In the genomic region with DNA sequence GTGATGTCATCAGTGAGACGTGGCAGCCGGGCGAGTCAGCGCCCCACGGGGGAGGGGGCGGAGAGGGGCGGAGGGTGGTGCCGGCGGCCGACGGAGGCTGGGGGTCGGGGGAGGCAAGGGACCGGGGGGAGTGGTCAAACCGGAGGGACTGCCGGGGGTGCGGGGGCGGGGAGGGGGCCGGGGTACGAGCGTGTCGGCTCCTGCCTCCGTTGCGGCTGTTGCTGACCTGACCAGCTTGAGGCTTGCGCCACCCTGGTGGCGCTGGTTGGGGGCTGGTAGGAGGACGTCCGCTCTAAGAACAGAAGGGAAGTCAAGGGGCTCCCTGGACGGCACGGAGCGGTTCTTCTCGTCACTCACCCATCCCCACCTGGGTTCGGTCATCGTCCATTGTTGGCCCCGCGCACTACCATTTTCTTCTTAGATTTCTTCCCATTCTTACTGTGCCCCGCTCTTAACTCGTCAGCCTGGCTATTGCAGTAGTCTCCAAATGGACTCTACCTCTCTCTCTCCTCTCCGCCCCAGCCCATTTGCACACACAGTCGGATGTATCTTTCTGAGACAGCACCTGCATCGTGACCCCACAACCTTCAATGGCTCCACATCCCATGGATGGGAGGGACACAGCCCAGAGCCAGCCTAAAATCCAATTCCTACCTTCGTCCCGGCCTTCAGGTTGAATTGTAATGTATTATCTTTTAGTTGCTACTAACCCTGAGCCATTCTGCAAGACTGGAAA, we compare ENCODE assay signal across 8 cellular contexts. TPM values are rescaled to one million over a fixed set of nuclear protein-coding genes. Genes with fewer than 3 reads are reported as not detected.
DNase-seq lines count a peak whose midpoint lies in the region; ATAC-seq and TF ChIP-seq lines count a peak whose summit lies in the region.

No MANE protein-coding gene starts in this region.

- peaks cover 24% of the 10 kb centered on the region for H3K4me1 Mint-ChIP-seq in activated CD4-positive, alpha-beta T cell treated with anti-CD3 and anti-CD28 coated beads, Interleukin-2, amount 10 ng/mL, durations not matched to agents 24 days and 14 days
- H3K4me1 Mint-ChIP-seq in brain: peaks cover 44% of the 10 kb centered on the region

- peak overlapping the region; percentile 95 for H3K4me3 Mint-ChIP-seq in activated CD4-positive, alpha-beta T cell treated with anti-CD3 and anti-CD28 coated beads, Interleukin-2, amount 10 ng/mL, durations not matched to agents 24 days and 14 days
- H3K4me3 Mint-ChIP-seq in brain: peak overlapping the region; percentile 98 to 100 (median 99)

- H3K4me1 ChIP-seq in left lung (peaks cover 12 to 38% of the 10 kb centered on the region in 2 donors), thymus (ENCODE audit: control insufficient read depth, insufficient read depth, low read length) (peaks cover 12% of the 10 kb centered on the region)

- intact Hi-C loops in activated CD4-positive, alpha-beta T cell treated with anti-CD3 and anti-CD28 coated beads, Interleukin-2, amount 10 ng/mL, durations not matched to agents 24 days and 14 days (cut with micrococcal nuclease): loop anchor here (1.0 to 5.0 kb wide), 9 partner anchors 43 to 1542 kb away; a partner anchor contains a TSS
- intact Hi-C loops in left lung (cut with DNase I): no loop called here

- no peaks in the 10 kb centered on the region for H3K27me3 ChIP-seq in left lung
- no peaks in the 10 kb centered on the region for H3K27me3 ChIP-seq in thymus (ENCODE audit: control insufficient read depth, insufficient read depth)

- ATAC-seq in HG02588 (IDR thresholded peaks at IDR 0.05; ENCODE audit: unreplicated experiment) (peak; percentile 23), left lung (peak; percentile 51)

- 10% methylated on average over 42 of the region's 42 CpGs for WGBS in thymus

- H3K27ac ChIP-seq in left lung (peak overlapping the region; percentile 93 to 97), thymus (ENCODE audit: low read depth) (peak overlapping the region; percentile 77)

- peak overlapping the region; percentile 52 to 95 for H3K4me3 ChIP-seq in left lung
- peak overlapping the region; percentile 98 for H3K4me3 ChIP-seq in thymus (ENCODE audit: low read length)

- TF ChIP-seq CTCF in brain (conservative IDR thresholded peaks at IDR 0.05) (peak in 1 of 2 experiments; percentile 3), left lung (IDR thresholded peaks at IDR 0.05) (no peak)

- no peak for DNase-seq in activated CD4-positive, alpha-beta T cell treated with anti-CD3 and anti-CD28 coated beads, Interleukin-2, amount 10 ng/mL, durations not matched to agents 24 days and 14 days
- DNase-seq in activated CD4-positive, alpha-beta T cell treated with anti-CD3 and anti-CD28 coated beads, Interleukin-2, amount 50 U/mL, for 1 hour: no peak
- DNase-seq in NCI-H1092 treated with DMSO at 0.1 percent for 48 hours (lab: John Stamatoyannopoulos, UW) (peak; percentile 63), left lung (no peak), ureter (ENCODE audit: low spot score) (no peak)

- H3K27ac Mint-ChIP-seq in activated CD4-positive, alpha-beta T cell treated with anti-CD3 and anti-CD28 coated beads, Interleukin-2, amount 10 ng/mL, durations not matched to agents 24 days and 14 days: peak overlapping the region; percentile 98
- peak overlapping the region; percentile 90 to 100 (median 99) for H3K27ac Mint-ChIP-seq in brain

- H3K9me3 Mint-ChIP-seq in activated CD4-positive, alpha-beta T cell treated with anti-CD3 and anti-CD28 coated beads, Interleukin-2, amount 10 ng/mL, durations not matched to agents 24 days and 14 days: no peaks in the 10 kb centered on the region
- no peaks in the 10 kb centered on the region for H3K9me3 Mint-ChIP-seq in brain

- no peaks in the 10 kb centered on the region for H3K9me3 ChIP-seq in left lung
- H3K9me3 ChIP-seq in thymus (ENCODE audit: control insufficient read depth): no peaks in the 10 kb centered on the region

- H3K36me3 Mint-ChIP-seq in activated CD4-positive, alpha-beta T cell treated with anti-CD3 and anti-CD28 coated beads, Interleukin-2, amount 10 ng/mL, durations not matched to agents 24 days and 14 days (ENCODE audit: low read depth): peaks cover 7% of the 10 kb centered on the region
- peaks cover 27% of the 10 kb centered on the region for H3K36me3 Mint-ChIP-seq in brain

- peaks cover 3% of the 10 kb centered on the region for H3K27me3 Mint-ChIP-seq in activated CD4-positive, alpha-beta T cell treated with anti-CD3 and anti-CD28 coated beads, Interleukin-2, amount 10 ng/mL, durations not matched to agents 24 days and 14 days
- H3K27me3 Mint-ChIP-seq in brain: peaks cover 20% of the 10 kb centered on the region

- no peaks in the 10 kb centered on the region for H3K36me3 ChIP-seq in left lung
- no peaks in the 10 kb centered on the region for H3K36me3 ChIP-seq in thymus (ENCODE audit: control insufficient read depth, insufficient read depth)

RNA-seq across cellular contexts. Expression of a gene that starts 0.7 kb away (rescaled TPM):
- total RNA-seq in activated CD4-positive, alpha-beta T cell treated with anti-CD3 and anti-CD28 coated beads, Interleukin-2, amount 10 ng/mL, durations not matched to agents 24 days and 14 days: 79.9 and 81.1 TPM in 2 replicates
- polyA plus RNA-seq in brain (ENCODE audit: insufficient read depth, low read depth, low replicate concordance): 64.4 TPM
- 100 to 1,000 TPM; 160 to 202 TPM for total RNA-seq in left lung
- polyA plus RNA-seq in thymus: 144 TPM
- 148 TPM for total RNA-seq in ureter
